Comparison of ENCODE assay signal across 9 cellular contexts in genomic region chr22:24285245-24285644, GRCh38. TPM values are rescaled to one million over a fixed set of nuclear protein-coding genes. Genes with fewer than 3 reads are reported as not detected.
DNase-seq lines count a peak whose midpoint lies in the region; ATAC-seq and TF ChIP-seq lines count a peak whose summit lies in the region.
"Had no signal": no experiment of that assay in that cellular context is flagged by ENCODE, and none has a peak within 500 bp of the region (broad histone marks: within the 10 kb centered on the region; RNA-seq: fewer than 3 reads in every experiment).

No MANE protein-coding gene starts in this region.

- CTCF ChIA-PET in CD4-positive, alpha-beta memory T cell (lab: Charles Lee; ENCODE audit: partially characterized antibody), result interaction anchor here (1.1 kb wide), 1 partner anchor 14 kb away, joined by 3 read pairs; no protein-coding TSS in a partner anchor
- CTCF ChIA-PET in GM10248 (lab: Yijun Ruan, JAX), result interaction anchor here (1.2 to 1.4 kb wide), 2 partner anchors 12 to 55 kb away, joined by 4 read pairs; no protein-coding TSS in a partner anchor
- CTCF ChIA-PET in naive thymus-derived CD4-positive, alpha-beta T cell (lab: Charles Lee), result interaction anchor here (0.7 to 1.4 kb wide), 4 partner anchors 39 to 202 kb away, joined by 3 to 5 read pairs (median 3); partner anchors contain the start of gene GGT5

- TF ChIP-seq CTCF in GM10248 (IDR thresholded peaks at IDR 0.05; ENCODE audit: control extremely low read depth, extremely low read depth, low read depth, missing control alignments), result no peak

- H3K4me3 Mint-ChIP-seq in CD4-positive, alpha-beta memory T cell, result peak overlapping the region in 7 of 8 donors; percentile 10 to 69 (median 17)
- peak overlapping the region in 9 of 10 donors; percentile 37 to 59 (median 49) for H3K4me3 Mint-ChIP-seq in naive thymus-derived CD4-positive, alpha-beta T cell

- H3K36me3 Mint-ChIP-seq in CD4-positive, alpha-beta memory T cell, result peaks cover 4 to 5% of the 10 kb centered on the region in 2 donors
- peaks cover 0 to 16% (median 3%) of the 10 kb centered on the region in 5 donors for H3K36me3 Mint-ChIP-seq in naive thymus-derived CD4-positive, alpha-beta T cell

- H3K27me3 Mint-ChIP-seq in CD4-positive, alpha-beta memory T cell, result no peaks in the 10 kb centered on the region
- H3K27me3 Mint-ChIP-seq in naive thymus-derived CD4-positive, alpha-beta T cell, result peaks cover 0 to 11% (median 0%) of the 10 kb centered on the region in 5 donors

- H3K27ac Mint-ChIP-seq in CD4-positive, alpha-beta memory T cell, result peak overlapping the region in 6 of 7 donors; percentile 0 to 80 (median 58)
- H3K27ac Mint-ChIP-seq in naive thymus-derived CD4-positive, alpha-beta T cell, result peak overlapping the region in 7 of 9 donors; percentile 0 to 55 (median 32)

- DNase-seq in CD4-positive, alpha-beta memory T cell, result peak in 4 of 5 donors; percentile 15 to 22 (median 18)
- DNase-seq in GM10248 (ENCODE audit: extremely low spot score) (peak; percentile 13), adipocyte (ENCODE audit: low read depth) (peak; percentile 53), GDM1 (lab: John Stamatoyannopoulos, UW) (no peak)
- peak in 2 of 9 donors; percentile 11 to 16 for DNase-seq in naive thymus-derived CD4-positive, alpha-beta T cell

- intact Hi-C loops in CD4-positive, alpha-beta memory T cell (cut with micrococcal nuclease), result no loop called here
- intact Hi-C loops in naive thymus-derived CD4-positive, alpha-beta T cell (cut with micrococcal nuclease), result no loop called here

- H3K9me3 ChIP-seq in CD4-positive, alpha-beta memory T cell (ENCODE audit: control insufficient read depth in 1 of 2, low read length in 2 of 2), result no peaks in the 10 kb centered on the region
- no peaks in the 10 kb centered on the region for H3K9me3 ChIP-seq in adipocyte (ENCODE audit: control insufficient read depth, low read length)
- no peaks in the 10 kb centered on the region for H3K9me3 ChIP-seq in naive thymus-derived CD4-positive, alpha-beta T cell (ENCODE audit: control insufficient read depth in 2 of 3, low read length in 3 of 3)

- POLR2A ChIA-PET in CD4-positive, alpha-beta memory T cell (lab: Charles Lee; ENCODE audit: partially characterized antibody), result interaction anchor here (0.5 kb wide), 1 partner anchor 274 kb away, joined by 3 read pairs; the partner anchor contains the start of gene CABIN1
- POLR2A ChIA-PET in GM10248 (lab: Yijun Ruan, JAX), result no interaction called here
- POLR2A ChIA-PET in naive thymus-derived CD4-positive, alpha-beta T cell (lab: Charles Lee), result interaction anchor here (0.6 to 1.1 kb wide), 3 partner anchors 12 to 274 kb away, joined by 3 read pairs; partner anchors contain the start of gene CABIN1

- H3K27me3 ChIP-seq in CD4-positive, alpha-beta memory T cell (ENCODE audit: insufficient read depth, low read length), result no peaks in the 10 kb centered on the region
- no peaks in the 10 kb centered on the region for H3K27me3 ChIP-seq in adipocyte (replicated peaks; ENCODE audit: control insufficient read depth, insufficient read depth, low read length)
- H3K27me3 ChIP-seq in naive thymus-derived CD4-positive, alpha-beta T cell (ENCODE audit: control insufficient read depth in 2 of 2, insufficient read depth in 2 of 2, low read length in 2 of 2), result no peaks in the 10 kb centered on the region

- no peak overlapping the region for H3K9ac ChIP-seq in adipocyte (ENCODE audit: low read length)

- H3K9me3 Mint-ChIP-seq in CD4-positive, alpha-beta memory T cell, result no peaks in the 10 kb centered on the region
- peaks cover 0 to 1% (median 0%) of the 10 kb centered on the region in 11 donors for H3K9me3 Mint-ChIP-seq in naive thymus-derived CD4-positive, alpha-beta T cell

- peak; percentile 54 for ATAC-seq in naive thymus-derived CD4-positive, alpha-beta T cell
- ATAC-seq in GM21367 (IDR thresholded peaks at IDR 0.05; ENCODE audit: unreplicated experiment) (no peak), GM21423 (IDR thresholded peaks at IDR 0.05; ENCODE audit: unreplicated experiment) (no peak)

- peak overlapping the region in 1 of 2 donors; percentile 0 for H3K4me3 ChIP-seq in CD4-positive, alpha-beta memory T cell (ENCODE audit: low read length in 2 of 2)
- H3K4me3 ChIP-seq in adipocyte (ENCODE audit: low read length), result no peak overlapping the region
- H3K4me3 ChIP-seq in naive thymus-derived CD4-positive, alpha-beta T cell (ENCODE audit: low read length), result no peak overlapping the region

- H3K27ac ChIP-seq in CD4-positive, alpha-beta memory T cell (ENCODE audit: low read depth, low read length), result no peak overlapping the region
- H3K27ac ChIP-seq in naive thymus-derived CD4-positive, alpha-beta T cell (ENCODE audit: low read depth, low read length), result no peak overlapping the region

- H3K36me3 ChIP-seq in CD4-positive, alpha-beta memory T cell (ENCODE audit: insufficient read depth, low read length), result no peaks in the 10 kb centered on the region
- H3K36me3 ChIP-seq in adipocyte (ENCODE audit: control insufficient read depth, insufficient read depth, low read length, severe bottlenecking), result no peaks in the 10 kb centered on the region
- H3K36me3 ChIP-seq in naive thymus-derived CD4-positive, alpha-beta T cell (ENCODE audit: control insufficient read depth in 2 of 3, insufficient read depth in 3 of 3, low read length in 3 of 3), result no peaks in the 10 kb centered on the region

- peaks cover 38% of the 10 kb centered on the region for H3K4me1 ChIP-seq in CD4-positive, alpha-beta memory T cell (ENCODE audit: insufficient read depth, low read length)
- peaks cover 35% of the 10 kb centered on the region for H3K4me1 ChIP-seq in adipocyte (ENCODE audit: control insufficient read depth, insufficient read depth, low read length)
- H3K4me1 ChIP-seq in naive thymus-derived CD4-positive, alpha-beta T cell (ENCODE audit: control insufficient read depth in 2 of 2, insufficient read depth in 2 of 2, low read length in 2 of 2), result peaks cover 14 to 17% of the 10 kb centered on the region in 2 donors

- peaks cover 33 to 64% (median 48%) of the 10 kb centered on the region in 4 donors for H3K4me1 Mint-ChIP-seq in CD4-positive, alpha-beta memory T cell
- peaks cover 34 to 69% (median 66%) of the 10 kb centered on the region in 7 donors for H3K4me1 Mint-ChIP-seq in naive thymus-derived CD4-positive, alpha-beta T cell

RNA-seq across cellular contexts. Expression of gene SPECC1L, which starts 14.6 kb away (rescaled TPM):
- 10 to 100 TPM; 51.1 to 62.1 TPM for total RNA-seq in CD4-positive, alpha-beta memory T cell
- polyA plus RNA-seq in CD4-positive, alpha-beta memory T cell, result 10 to 100 TPM in 1 of 2 donors, 1 to 10 TPM in 1; 4.3 to 12.9 TPM
- total RNA-seq in naive thymus-derived CD4-positive, alpha-beta T cell, result 10 to 100 TPM; 39.5 to 69.0 (median 51.3) TPM
- 10 to 100 TPM; 14.6 to 18.4 TPM for polyA plus RNA-seq in naive thymus-derived CD4-positive, alpha-beta T cell

RNA-seq across cellular contexts. Expression of gene GGT5, which starts 40.4 kb away (rescaled TPM):
- total RNA-seq in CD4-positive, alpha-beta memory T cell, result not detected
- polyA plus RNA-seq in CD4-positive, alpha-beta memory T cell, result not detected
- total RNA-seq in naive thymus-derived CD4-positive, alpha-beta T cell, result under 1 TPM in 4 of 5 experiments, not detected in 1; 0.14 to 0.77 (median 0.42) TPM
- polyA plus RNA-seq in naive thymus-derived CD4-positive, alpha-beta T cell, result not detected
- total RNA-seq: G401, H4 had no signal
